15 cellular contexts compared by ENCODE assay signal in genomic region chr17:37519241-37519985, GRCh38. TPM values are rescaled to one million over a fixed set of nuclear protein-coding genes. Genes with fewer than 3 reads are reported as not detected.
DNase-seq lines count a peak whose midpoint lies in the region; ATAC-seq and FAIRE-seq lines count a peak whose summit lies in the region.
"Had no signal": no experiment of that assay in that cellular context is flagged by ENCODE, and none has a peak within 500 bp of the region (broad histone marks: within the 10 kb centered on the region; RNA-seq: fewer than 3 reads in every experiment).

No MANE protein-coding gene starts in this region.

- peak overlapping the region; percentile 54 for H3K27ac Mint-ChIP-seq in activated CD4-positive, alpha-beta T cell treated with anti-CD3 and anti-CD28 coated beads, Interleukin-2, amount 10 ng/mL, durations not matched to agents 24 days and 14 days
- peak overlapping the region in 9 of 10 donors; percentile 12 to 89 (median 47) for H3K27ac Mint-ChIP-seq in naive thymus-derived CD8-positive, alpha-beta T cell
- H3K27ac Mint-ChIP-seq: WTC11 had no signal

- H3K4me1 Mint-ChIP-seq in activated CD4-positive, alpha-beta T cell treated with anti-CD3 and anti-CD28 coated beads, Interleukin-2, amount 10 ng/mL, durations not matched to agents 24 days and 14 days = peaks cover 16% of the 10 kb centered on the region
- H3K4me1 Mint-ChIP-seq in naive thymus-derived CD8-positive, alpha-beta T cell = peaks cover 15 to 25% (median 22%) of the 10 kb centered on the region in 4 donors
- H3K4me1 Mint-ChIP-seq: WTC11 had no signal

- H3K4me3 Mint-ChIP-seq in activated CD4-positive, alpha-beta T cell treated with anti-CD3 and anti-CD28 coated beads, Interleukin-2, amount 10 ng/mL, durations not matched to agents 24 days and 14 days = no peak overlapping the region
- H3K4me3 Mint-ChIP-seq in naive thymus-derived CD8-positive, alpha-beta T cell = no peak overlapping the region
- H3K4me3 Mint-ChIP-seq: WTC11 had no signal

- intact Hi-C loops in activated CD4-positive, alpha-beta T cell treated with anti-CD3 and anti-CD28 coated beads, Interleukin-2, amount 10 ng/mL, durations not matched to agents 24 days and 14 days (cut with micrococcal nuclease) = no loop called here

- no peaks in the 10 kb centered on the region for H3K9me3 Mint-ChIP-seq in activated CD4-positive, alpha-beta T cell treated with anti-CD3 and anti-CD28 coated beads, Interleukin-2, amount 10 ng/mL, durations not matched to agents 24 days and 14 days
- H3K9me3 Mint-ChIP-seq in naive thymus-derived CD8-positive, alpha-beta T cell = no peaks in the 10 kb centered on the region
- H3K9me3 Mint-ChIP-seq: WTC11 had no signal

- DNase-seq in activated CD4-positive, alpha-beta T cell treated with anti-CD3 and anti-CD28 coated beads, Interleukin-2, amount 10 ng/mL, durations not matched to agents 24 days and 14 days = no peak
- no peak for DNase-seq in activated CD4-positive, alpha-beta T cell treated with anti-CD3 and anti-CD28 coated beads for 48 hours
- DNase-seq in RPMI7951 (ENCODE audit: low read depth) = peak; percentile 16
- DNase-seq in amniotic epithelial cell (ENCODE audit: low read depth) = peak; percentile 66
- no peak for DNase-seq in naive thymus-derived CD8-positive, alpha-beta T cell
- DNase-seq in DMS53 treated with DMSO at 0.1 percent for 48 hours (lab: John Stamatoyannopoulos, UW; ENCODE audit: unreplicated experiment) = no peak
- no peak for DNase-seq in frontal cortex (ENCODE audit: low spot score in 2 of 2)
- no peak for DNase-seq in NCI-H510A treated with DMSO at 0.1 percent for 48 hours (lab: John Stamatoyannopoulos, UW)
- DNase-seq: activated T-cell treated with anti-CD3 and anti-CD28 coated beads for 4 hours, body of pancreas, Calu3, NCI-H187 treated with DMSO at 0.1 percent for 48 hours, SK-N-SH had no signal

- peaks cover 56% of the 10 kb centered on the region for H3K36me3 Mint-ChIP-seq in activated CD4-positive, alpha-beta T cell treated with anti-CD3 and anti-CD28 coated beads, Interleukin-2, amount 10 ng/mL, durations not matched to agents 24 days and 14 days (ENCODE audit: low read depth)
- H3K36me3 Mint-ChIP-seq in naive thymus-derived CD8-positive, alpha-beta T cell = peaks cover 0 to 91% (median 11%) of the 10 kb centered on the region in 3 donors

- POLR2A ChIA-PET in naive thymus-derived CD8-positive, alpha-beta T cell (lab: Charles Lee) = interaction anchor here (0.6 kb wide), 1 partner anchor 14 kb away, joined by 3 read pairs; no protein-coding TSS in a partner anchor

- no peaks in the 10 kb centered on the region for H3K27me3 Mint-ChIP-seq in activated CD4-positive, alpha-beta T cell treated with anti-CD3 and anti-CD28 coated beads, Interleukin-2, amount 10 ng/mL, durations not matched to agents 24 days and 14 days
- no peaks in the 10 kb centered on the region for H3K27me3 Mint-ChIP-seq in naive thymus-derived CD8-positive, alpha-beta T cell

- FAIRE-seq in frontal cortex (lab: Jason Lieb, UNC) = no peak
- FAIRE-seq: A549 had no signal

- no peak for ATAC-seq in naive thymus-derived CD8-positive, alpha-beta T cell
- ATAC-seq: body of pancreas had no signal

RNA-seq across cellular contexts. Expression of gene DUSP14, which starts 29.7 kb away (rescaled TPM):
- 18.7 and 20.2 TPM in 2 replicates for total RNA-seq in activated CD4-positive, alpha-beta T cell treated with anti-CD3 and anti-CD28 coated beads, Interleukin-2, amount 10 ng/mL, durations not matched to agents 24 days and 14 days
- total RNA-seq in RPMI7951 (2014; rRNA removed; shearing (Covaris generic)) = 43.6 and 47.8 TPM in 2 replicates
- 1 to 10 TPM; 6.8 to 6.9 TPM for total RNA-seq in naive thymus-derived CD8-positive, alpha-beta T cell
- 10 to 100 TPM; 13.8 to 17.4 (median 14.3) TPM for polyA plus RNA-seq in naive thymus-derived CD8-positive, alpha-beta T cell
- 15.1 TPM for total RNA-seq in frontal cortex

Comparison
In these comparisons a context has a peak if more than half of its experiments do, and no peak if none do; other contexts are left out.
1. DNase-seq: peak in RPMI7951 (single experiment) and amniotic epithelial cell (single experiment); none in activated CD4-positive, alpha-beta T cell treated with anti-CD3 and anti-CD28 coated beads, Interleukin-2, amount 10 ng/mL, durations not matched to agents 24 days and 14 days (single experiment), activated CD4-positive, alpha-beta T cell treated with anti-CD3 and anti-CD28 coated beads for 48 hours (single experiment), naive thymus-derived CD8-positive, alpha-beta T cell (0 of 10), DMS53 treated with DMSO at 0.1 percent for 48 hours (single experiment), frontal cortex (0 of 2) and NCI-H510A treated with DMSO at 0.1 percent for 48 hours (single experiment).